In the genomic region with DNA sequence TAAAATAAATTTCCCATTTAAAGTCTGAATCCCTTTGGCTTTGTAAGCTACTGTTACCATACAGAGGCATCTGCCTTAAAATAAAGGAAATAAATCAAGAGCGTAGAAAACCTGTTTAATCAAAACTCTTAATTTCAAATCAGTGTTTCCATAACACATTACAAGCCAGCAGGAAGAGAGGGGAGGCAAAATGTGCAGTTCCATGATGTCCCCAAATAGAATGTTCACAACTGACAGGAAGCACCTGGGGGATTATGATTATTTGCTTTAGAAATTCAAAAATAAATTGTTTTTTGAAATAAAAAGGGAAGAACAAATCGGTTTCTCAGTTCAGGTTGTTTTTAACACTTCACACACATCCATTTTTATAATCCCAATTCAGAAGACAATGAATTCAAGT, we compare ENCODE assay signal across 18 cellular contexts. TPM values are rescaled to one million over a fixed set of nuclear protein-coding genes. Genes with fewer than 3 reads are reported as not detected.
DNase-seq lines count a peak whose midpoint lies in the region; ATAC-seq, FAIRE-seq and TF ChIP-seq lines count a peak whose summit lies in the region.
"Had no signal": no experiment of that assay in that cellular context is flagged by ENCODE, and none has a peak within 500 bp of the region (broad histone marks: within the 10 kb centered on the region; RNA-seq: fewer than 3 reads in every experiment).

No MANE protein-coding gene starts in this region.

- no peak for TF ChIP-seq CTCF in A673 (conservative IDR thresholded peaks at IDR 0.05; ENCODE audit: low read depth, low read length)
- TF ChIP-seq CTCF in prostate gland (IDR thresholded peaks at IDR 0.05) = no peak

- no peak for DNase-seq in A673 (ENCODE audit: low spot score)
- DNase-seq in MG63 = no peak
- DNase-seq in dermis blood vessel endothelial cell = peak; percentile 80
- DNase-seq in prostate gland (ENCODE audit: low spot score) = no peak
- no peak for DNase-seq in activated CD4-positive, alpha-beta T cell treated with anti-CD3 and anti-CD28 coated beads, Interleukin-2, amount 50 U/mL, for 1 hour
- DNase-seq in HTR-8/SVneo (ENCODE audit: insufficient read length, low spot score) = no peak
- DNase-seq in frontal cortex (ENCODE audit: low spot score in 2 of 2) = no peak
- DNase-seq in naive thymus-derived CD8-positive, alpha-beta T cell = no peak
- DNase-seq: activated B cell treated with CpG ODN at 0.5 μM for 24 hours; activated CD8-positive, alpha-beta memory T cell treated with anti-CD3 and anti-CD28 coated beads, Interleukin-2, amount 50 U/mL, for 4 hours; central memory CD4-positive, alpha-beta T cell; stimulated activated CD4-positive, alpha-beta T cell treated with anti-CD3 and anti-CD28 coated beads, Interleukin-12 subunit alpha, Interleukin-12 subunit beta, amount 100 ng/mL, for 4 hours had no signal

- H3K4me3 Mint-ChIP-seq in naive thymus-derived CD8-positive, alpha-beta T cell = no peak overlapping the region
- H3K4me3 Mint-ChIP-seq: activated B cell treated with CpG ODN at 0.5 μM for 24 hours; activated naive CD8-positive, alpha-beta T cell; B cell; neural crest cell had no signal

- intact Hi-C loops in A673 (cut with micrococcal nuclease; ENCODE audit: unreplicated experiment) (no loop called here), prostate gland (cut with DNase I) (loop anchor here (5.0 kb wide), 3 partner anchors 83 to 218 kb away; a partner anchor contains a TSS)

- BruUV-seq in A673 (replicated peaks; lab: Mats Ljungman, UMichigan) = no TSS peak

- CTCF ChIA-PET in A673 (lab: Charles Lee) = no interaction called here

- no peak overlapping the region for H3K27ac ChIP-seq in A673 (ENCODE audit: low read depth, low read length, poor library complexity, severe bottlenecking)
- H3K27ac ChIP-seq in prostate gland = peak overlapping the region; percentile 80 to 89
- H3K27ac ChIP-seq: epithelial cell of prostate, hepatocyte, HL-60 had no signal

- TF ChIP-seq POLR2A in prostate gland (IDR thresholded peaks at IDR 0.05) = no peak

- POLR2A ChIA-PET in A673 (lab: Charles Lee; ENCODE audit: low non-redundant PET) = no interaction called here
- POLR2A ChIA-PET in naive thymus-derived CD8-positive, alpha-beta T cell (lab: Charles Lee) = no interaction called here

- no peaks in the 10 kb centered on the region for H3K27me3 ChIP-seq in A673 (replicated peaks; ENCODE audit: insufficient read depth, low read depth, low read length, poor library complexity)
- no peaks in the 10 kb centered on the region for H3K27me3 ChIP-seq in MG63
- H3K27me3 ChIP-seq in prostate gland (replicated peaks; ENCODE audit: insufficient read depth) = no peaks in the 10 kb centered on the region
- H3K27me3 ChIP-seq: hepatocyte had no signal

- no peak for FAIRE-seq in HTR-8/SVneo (lab: Jason Lieb, UNC)
- no peak for FAIRE-seq in frontal cortex (lab: Jason Lieb, UNC)

- peaks cover 43 to 77% (median 47%) of the 10 kb centered on the region in 5 donors for H3K27me3 Mint-ChIP-seq in naive thymus-derived CD8-positive, alpha-beta T cell

- peaks cover 0 to 5% (median 0%) of the 10 kb centered on the region in 3 donors for H3K36me3 Mint-ChIP-seq in naive thymus-derived CD8-positive, alpha-beta T cell

- H3K36me3 ChIP-seq in A673 (ENCODE audit: insufficient read depth, low read length, poor library complexity, severe bottlenecking) (no peaks in the 10 kb centered on the region), MG63 (no peaks in the 10 kb centered on the region), prostate gland (no peaks in the 10 kb centered on the region)

- WGBS in prostate gland = 60% methylated on average over 2 of the region's 2 CpGs

- peaks cover 0 to 3% (median 0%) of the 10 kb centered on the region in 9 donors for H3K9me3 Mint-ChIP-seq in naive thymus-derived CD8-positive, alpha-beta T cell
- H3K9me3 Mint-ChIP-seq: activated B cell treated with CpG ODN at 0.5 μM for 24 hours, neural crest cell had no signal

- H3K4me3 ChIP-seq in A673 (ENCODE audit: low read depth, low read length, poor library complexity, severe bottlenecking) = peak overlapping the region; percentile 4
- peak overlapping the region; percentile 37 for H3K4me3 ChIP-seq in MG63
- no peak overlapping the region for H3K4me3 ChIP-seq in prostate gland
- H3K4me3 ChIP-seq: hepatocyte had no signal

- ATAC-seq in naive thymus-derived CD8-positive, alpha-beta T cell = no peak

- H3K9me3 ChIP-seq in A673 (ENCODE audit: low read depth, low read length, poor library complexity, severe bottlenecking) = no peaks in the 10 kb centered on the region
- H3K9me3 ChIP-seq in MG63 = no peaks in the 10 kb centered on the region
- H3K9me3 ChIP-seq in prostate gland = no peaks in the 10 kb centered on the region

- H3K27ac Mint-ChIP-seq in naive thymus-derived CD8-positive, alpha-beta T cell = no peak overlapping the region
- H3K27ac Mint-ChIP-seq: activated B cell treated with CpG ODN at 0.5 μM for 24 hours; activated naive CD8-positive, alpha-beta T cell; B cell had no signal

- H3K4me1 ChIP-seq in A673 (ENCODE audit: insufficient read depth, low read length, poor library complexity, severe bottlenecking) (peaks cover 21% of the 10 kb centered on the region), prostate gland (replicated peaks) (no peaks in the 10 kb centered on the region)

- H3K4me1 Mint-ChIP-seq in naive thymus-derived CD8-positive, alpha-beta T cell = peaks cover 9 to 19% (median 14%) of the 10 kb centered on the region in 4 donors

RNA-seq across cellular contexts. Expression of a gene that starts 21.4 kb away (rescaled TPM):
- total RNA-seq in A673 (2021) = 1.3 and 1.6 TPM in 2 replicates
- total RNA-seq in MG63 (2014; rRNA removed; shearing (Covaris generic); ENCODE audit: low replicate concordance) = 42.3 and 46.9 TPM in 2 replicates
- total RNA-seq in dermis blood vessel endothelial cell = 83.3 and 93.6 TPM in 2 replicates
- 100 to 1,000 TPM; 125 to 273 TPM for total RNA-seq in prostate gland
- 65.2 TPM for total RNA-seq in frontal cortex
- 1 to 10 TPM; 1.9 to 2.9 TPM for total RNA-seq in naive thymus-derived CD8-positive, alpha-beta T cell
- polyA plus RNA-seq in naive thymus-derived CD8-positive, alpha-beta T cell = 10 to 100 TPM; 11.1 to 18.3 (median 16.0) TPM

Comparison
In these comparisons a context has a peak if more than half of its experiments do, and no peak if none do; other contexts are left out.
1. H3K4me3 ChIP-seq: peak in A673 (single experiment) and MG63 (single experiment); none in prostate gland (0 of 2).
2. RNA of a gene that starts 21.4 kb away (total RNA-seq): 125 to 273 TPM in prostate gland, 83.3 to 93.6 TPM in dermis blood vessel endothelial cell, 65.2 TPM in frontal cortex (single experiment) and 42.3 to 46.9 TPM in MG63; 1.9 to 2.9 TPM in naive thymus-derived CD8-positive, alpha-beta T cell and 1.3 to 1.6 TPM in A673; every median in the first group is over 10 times any median in the second.